Comparison of ENCODE assay signal across 8 cellular contexts in the genomic region with DNA sequence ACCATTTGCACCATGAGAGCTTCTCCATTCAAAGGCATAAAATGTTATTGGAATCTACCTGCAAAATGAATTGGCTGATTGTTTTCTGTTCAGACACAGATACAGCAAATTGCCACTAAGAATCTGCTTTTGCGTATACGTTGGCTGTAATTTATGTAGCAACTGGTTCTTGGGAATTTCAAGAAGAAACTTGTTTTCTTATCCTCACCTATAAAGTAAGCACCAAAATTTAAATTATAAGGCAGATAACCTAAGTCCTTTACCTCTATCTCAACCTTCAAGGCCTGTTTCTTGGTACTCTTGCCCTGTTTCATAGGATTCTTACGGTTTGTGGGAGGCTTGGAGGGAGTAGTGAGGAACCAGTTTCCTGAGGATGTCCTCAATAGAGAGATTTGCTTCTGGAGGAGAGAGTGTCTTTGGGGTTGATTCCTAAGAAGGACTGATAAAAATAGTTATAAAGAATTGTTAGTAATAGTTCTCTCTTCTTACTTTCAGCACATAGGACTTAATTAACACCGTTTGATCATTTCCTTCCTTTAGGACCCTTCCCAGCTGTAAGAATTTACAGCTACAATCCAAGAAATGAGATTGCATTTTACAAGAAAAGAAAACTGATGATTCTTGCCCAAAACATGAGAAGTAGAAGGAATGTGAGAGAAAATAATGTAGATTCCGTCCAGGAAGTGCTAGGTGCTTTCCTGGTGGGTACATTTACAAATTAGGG. TPM values are rescaled to one million over a fixed set of nuclear protein-coding genes. Genes with fewer than 3 reads are reported as not detected.
DNase-seq lines count a peak whose midpoint lies in the region; TF ChIP-seq lines count a peak whose summit lies in the region.

No MANE protein-coding gene starts in this region.

- H3K27ac Mint-ChIP-seq in T-helper 1 cell treated with Interleukin-12 subunit alpha and Interleukin-12 subunit beta and Interleukin-4 antibody, amounts not matched to agents 30 μg/mL and 1 μg/mL, for 36 hours: peak overlapping the region; percentile 98

- H3F3A ChIP-seq in smooth muscle cell (ENCODE audit: low read depth): no peaks in the 10 kb centered on the region

- DNase-seq in T-helper 1 cell (no peak), RPMI7951 (ENCODE audit: low read depth) (peak; percentile 31), epithelial cell of prostate (ENCODE audit: low read depth, low spot score) (no peak), smooth muscle cell (lab: John Stamatoyannopoulos, UW; ENCODE audit: unreplicated experiment) (no peak), NCI-H1092 (lab: John Stamatoyannopoulos, UW) (no peak), NCI-H748 treated with DMSO at 0.1 percent for 48 hours (lab: John Stamatoyannopoulos, UW) (no peak), hypothalamus (lab: John Stamatoyannopoulos, UW) (no peak)

- H3K9me3 Mint-ChIP-seq in T-helper 1 cell treated with Interleukin-12 subunit alpha and Interleukin-12 subunit beta and Interleukin-4 antibody, amounts not matched to agents 30 μg/mL and 1 μg/mL, for 36 hours: peaks cover 1% of the 10 kb centered on the region

- peaks cover 16% of the 10 kb centered on the region for H3K4me1 ChIP-seq in smooth muscle cell (ENCODE audit: low read depth)

- peaks cover 60% of the 10 kb centered on the region for H3K4me1 Mint-ChIP-seq in T-helper 1 cell treated with Interleukin-12 subunit alpha and Interleukin-12 subunit beta and Interleukin-4 antibody, amounts not matched to agents 30 μg/mL and 1 μg/mL, for 36 hours (ENCODE audit: low read depth)

- H4K20me1 ChIP-seq in smooth muscle cell (ENCODE audit: low read depth): no peaks in the 10 kb centered on the region

- H3K4me3 ChIP-seq in smooth muscle cell: peak overlapping the region; percentile 82

- peaks cover 34% of the 10 kb centered on the region for H3K36me3 Mint-ChIP-seq in T-helper 1 cell treated with Interleukin-12 subunit alpha and Interleukin-12 subunit beta and Interleukin-4 antibody, amounts not matched to agents 30 μg/mL and 1 μg/mL, for 36 hours (ENCODE audit: low read depth)

- H3K79me2 ChIP-seq in smooth muscle cell (ENCODE audit: low read depth): no peaks in the 10 kb centered on the region

- H3K36me3 ChIP-seq in smooth muscle cell (ENCODE audit: low read depth): no peaks in the 10 kb centered on the region

- no peaks in the 10 kb centered on the region for H3K27me3 Mint-ChIP-seq in T-helper 1 cell treated with Interleukin-12 subunit alpha and Interleukin-12 subunit beta and Interleukin-4 antibody, amounts not matched to agents 30 μg/mL and 1 μg/mL, for 36 hours (ENCODE audit: low read depth)

- H2AFZ ChIP-seq in smooth muscle cell (ENCODE audit: low read depth): no peak overlapping the region

- peak overlapping the region; percentile 88 for H3K27ac ChIP-seq in epithelial cell of prostate
- H3K27ac ChIP-seq in smooth muscle cell (ENCODE audit: low read depth): peak overlapping the region; percentile 71

- TF ChIP-seq CTCF in smooth muscle cell (IDR thresholded peaks at IDR 0.05; ENCODE audit: borderline replicate concordance, insufficient read depth, poor library complexity, severe bottlenecking): no peak

- peak overlapping the region; percentile 33 for H3K9ac ChIP-seq in smooth muscle cell (ENCODE audit: low read depth)

- no peaks in the 10 kb centered on the region for H3K9me3 ChIP-seq in smooth muscle cell (replicated peaks; ENCODE audit: low read depth)

- peak overlapping the region; percentile 98 for H3K4me3 Mint-ChIP-seq in T-helper 1 cell treated with Interleukin-12 subunit alpha and Interleukin-12 subunit beta and Interleukin-4 antibody, amounts not matched to agents 30 μg/mL and 1 μg/mL, for 36 hours

- peak overlapping the region; percentile 69 for H3K4me2 ChIP-seq in smooth muscle cell

- peaks cover 46% of the 10 kb centered on the region for H3K27me3 ChIP-seq in smooth muscle cell (ENCODE audit: low read depth)

- 77% methylated on average over 5 of the region's 5 CpGs for WGBS in smooth muscle cell (ENCODE audit: low lambda C conversion rate)

RNA-seq across cellular contexts. Expression of gene STAMBPL1, which starts 2.0 kb away (rescaled TPM):
- total RNA-seq in RPMI7951 (2014; rRNA removed; shearing (Covaris generic)): 38.7 and 41.3 TPM in 2 replicates
- total RNA-seq in smooth muscle cell: 1.1 and 1.2 TPM in 2 replicates
- 0.49 and 0.61 TPM in 2 replicates for polyA plus RNA-seq in smooth muscle cell

RNA-seq across cellular contexts. Expression of gene ANKRD22, which starts 30.4 kb away (rescaled TPM):
- not detected in 2 replicates for total RNA-seq in RPMI7951 (2014; rRNA removed; shearing (Covaris generic))
- total RNA-seq in smooth muscle cell: 3.4 and 6.9 TPM in 2 replicates
- 1.9 and 2.3 TPM in 2 replicates for polyA plus RNA-seq in smooth muscle cell

Comparison
In these comparisons a context has a peak if more than half of its experiments do, and no peak if none do; other contexts are left out.
1. RNA of gene STAMBPL1, which starts 2.0 kb away (total RNA-seq): 38.7 to 41.3 TPM in RPMI7951; 1.1 to 1.2 TPM in smooth muscle cell; every median in the first group is over 10 times any median in the second.